In the genomic region with DNA sequence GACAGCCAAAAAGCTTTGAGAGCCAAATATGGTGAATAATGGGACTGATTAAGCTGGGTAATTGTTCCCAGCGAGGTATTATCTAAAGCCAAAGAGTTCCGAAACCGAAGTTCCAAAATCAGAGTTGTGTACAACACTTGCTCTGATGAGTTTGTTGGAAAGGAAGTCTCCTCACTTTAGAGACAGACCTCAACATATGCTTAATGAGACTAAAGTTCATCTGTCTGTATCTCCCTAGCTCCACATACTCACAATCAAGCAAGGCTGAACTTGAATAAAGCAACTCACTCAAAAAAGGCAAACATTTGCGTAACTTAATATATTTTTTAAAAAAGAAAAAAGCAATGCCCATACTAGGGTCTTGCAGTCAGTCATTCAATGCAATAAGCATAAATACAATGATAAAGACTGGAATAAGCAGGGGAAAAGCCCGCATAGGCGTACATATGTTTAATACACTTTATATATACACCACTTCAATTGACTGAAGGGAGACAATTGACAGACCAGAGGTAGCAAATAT, we compare ENCODE assay signal across 17 cellular contexts.
A peak's percentile ranks its signal among the peaks of the same experiment; 100 is the strongest.
DNase-seq lines count a peak whose midpoint lies in the region; ATAC-seq, FAIRE-seq and TF ChIP-seq lines count a peak whose summit lies in the region.
"Had no signal": no experiment of that assay in that cellular context is flagged by ENCODE, and none has a peak within 500 bp of the region (broad histone marks: within the 10 kb centered on the region; RNA-seq: fewer than 3 reads in every experiment).

No MANE protein-coding gene starts in this region.

- 94% methylated on average over 6 of the region's 6 CpGs for WGBS in A549 (ENCODE audit: missing lambda C conversion rate)
- WGBS in psoas muscle, 3 donors, result 62 to 67% (median 63%) methylated on average over 6 of the region's 6 CpGs

- POLR2A ChIA-PET in A549 (lab: Yijun Ruan, JAX), result no interaction called here

- no peaks in the 10 kb centered on the region for H3K9me3 ChIP-seq in A549
- H3K9me3 ChIP-seq in psoas muscle, result no peaks in the 10 kb centered on the region

- ATAC-seq in A549 (no peak), left lobe of liver (peak; percentile 5), psoas muscle (peak in 3 of 4 donors; percentile 13 to 18 (median 16))
- ATAC-seq: activated CD4-positive, alpha-beta T cell treated with anti-CD3 and anti-CD28 coated beads for 36 hours; activated naive CD4-positive, alpha-beta T cell treated with anti-CD3 and anti-CD28 coated beads, Interleukin-2, amount 50 U/mL, for 72 hours had no signal

- no peak for TF ChIP-seq CTCF in A549 (IDR thresholded peaks at IDR 0.05)
- no peak for TF ChIP-seq CTCF in VCaP (conservative IDR thresholded peaks at IDR 0.05)
- TF ChIP-seq CTCF in psoas muscle (IDR thresholded peaks at IDR 0.05), result no peak

- CTCF ChIA-PET in A549 (lab: Yijun Ruan, JAX), result interaction anchor here (0.9 kb wide), 1 partner anchor 15 kb away, joined by 3 read pairs; no protein-coding TSS in a partner anchor

- no peak for TF ChIP-seq EP300 in A549 (IDR thresholded peaks at IDR 0.05)

- no peaks in the 10 kb centered on the region for H3K36me3 ChIP-seq in psoas muscle (ENCODE audit: insufficient read depth in 1 of 2, low read depth in 1 of 2)

- TF ChIP-seq POLR2A in A549 (IDR thresholded peaks at IDR 0.05; ENCODE audit: low read length), result no peak

- H3K4me1 ChIP-seq in A549, result peaks cover 58% of the 10 kb centered on the region
- H3K4me1 ChIP-seq in psoas muscle, result peaks cover 47% of the 10 kb centered on the region

- no peak for FAIRE-seq in A549 (lab: Jason Lieb, UNC)
- FAIRE-seq: kidney, TTC549 had no signal

- DNase-seq in A549 (ENCODE audit: low read depth in 1 of 2, low spot score in 1 of 2) (no peak), left lobe of liver (ENCODE audit: low spot score) (no peak), psoas muscle (no peak), NCI-H2081 treated with DMSO at 0.1 percent for 48 hours (lab: John Stamatoyannopoulos, UW) (no peak), NAMALWA (ENCODE audit: low spot score) (no peak), iPS-NIHi7 (ENCODE audit: extremely low spot score) (no peak), Kasumi-1 (lab: John Stamatoyannopoulos, UW) (no peak)
- DNase-seq: activated CD4-positive, alpha-beta T cell treated with anti-CD3 and anti-CD28 coated beads for 36 hours; HCEC 1CT; kidney; NCI-H1092; RPMI8226; stimulated activated CD8-positive, alpha-beta memory T cell treated with anti-CD3 and anti-CD28 coated beads, Interleukin-4, amount 100 ng/mL, for 48 hours; substantia nigra had no signal

- no peaks in the 10 kb centered on the region for H3K27me3 ChIP-seq in psoas muscle (ENCODE audit: insufficient read depth in 3 of 3, low read length in 2 of 3)

- TF ChIP-seq RAD21 in A549 (conservative IDR thresholded peaks at IDR 0.05 in 1 of 2, IDR thresholded peaks at IDR 0.05 in 1 of 2), result no peak

- peak overlapping the region; percentile 53; the same call in 2 of the 3 replicates for H3K4me2 ChIP-seq in A549

- H3K4me3 ChIP-seq in A549 (no peak overlapping the region; the same call in 2 of the 3 replicates), psoas muscle (peak overlapping the region; percentile 19)

- intact Hi-C loops in psoas muscle (cut with DNase I), result loop anchor here in 1 of 2 donors (5.0 kb wide), 1 partner anchor 58 kb away; the partner anchor contains the start of gene IRS1

- H3K27ac ChIP-seq in A549 (peak overlapping the region in 1 of 2 experiments; percentile 52; a peak in 2 of 6 replicates), VCaP (peak overlapping the region; percentile 92), psoas muscle (peak overlapping the region; percentile 79)

TF ChIP-seq in A549, 52 proteins besides CTCF, POLR2A, EP300 and RAD21:
- TF ChIP-seq CHD2 (IDR thresholded peaks at IDR 0.05; ENCODE audit: low read length, partially characterized antibody) (no peak), HOXB5 (CRISPR knock-in tag; IDR thresholded peaks at IDR 0.05) (no peak), SREBF2 (IDR thresholded peaks at IDR 0.05) (no peak), ZC3H11A (IDR thresholded peaks at IDR 0.05) (no peak), HOXA7 (CRISPR knock-in tag; IDR thresholded peaks at IDR 0.05) (no peak), TP53 (CRISPR knock-in tag; IDR thresholded peaks at IDR 0.05) (no peak), NFE2L2 (conservative IDR thresholded peaks at IDR 0.05; ENCODE audit: low read length) (no peak), ESRRA (IDR thresholded peaks at IDR 0.05; ENCODE audit: borderline replicate concordance, low read length) (no peak), HEYL (CRISPR knock-in tag; IDR thresholded peaks at IDR 0.05) (no peak), EHF (CRISPR knock-in tag; IDR thresholded peaks at IDR 0.05) (no peak), RFX5 (IDR thresholded peaks at IDR 0.05) (no peak), JUNB (IDR thresholded peaks at IDR 0.05) (no peak), GATA3 (IDR thresholded peaks at IDR 0.05; ENCODE audit: borderline replicate concordance) (no peak)
- TF ChIP-seq, protein P1, sequence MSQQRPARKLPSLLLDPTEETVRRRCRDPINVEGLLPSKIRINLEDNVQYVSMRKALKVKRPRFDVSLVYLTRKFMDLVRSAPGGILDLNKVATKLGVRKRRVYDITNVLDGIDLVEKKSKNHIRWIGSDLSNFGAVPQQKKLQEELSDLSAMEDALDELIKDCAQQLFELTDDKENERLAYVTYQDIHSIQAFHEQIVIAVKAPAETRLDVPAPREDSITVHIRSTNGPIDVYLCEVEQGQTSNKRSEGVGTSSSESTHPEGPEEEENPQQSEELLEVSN (IDR thresholded peaks at IDR 0.05; ENCODE audit: borderline replicate concordance, low read depth), result no peak

Comparison
In these comparisons a context has a peak if more than half of its experiments do, and no peak if none do; other contexts are left out.
1. ATAC-seq: peak in left lobe of liver (single experiment) and psoas muscle (3 of 4); none in A549 (0 of 2).